Comparison of ENCODE assay signal across 18 cellular contexts in the genomic region with DNA sequence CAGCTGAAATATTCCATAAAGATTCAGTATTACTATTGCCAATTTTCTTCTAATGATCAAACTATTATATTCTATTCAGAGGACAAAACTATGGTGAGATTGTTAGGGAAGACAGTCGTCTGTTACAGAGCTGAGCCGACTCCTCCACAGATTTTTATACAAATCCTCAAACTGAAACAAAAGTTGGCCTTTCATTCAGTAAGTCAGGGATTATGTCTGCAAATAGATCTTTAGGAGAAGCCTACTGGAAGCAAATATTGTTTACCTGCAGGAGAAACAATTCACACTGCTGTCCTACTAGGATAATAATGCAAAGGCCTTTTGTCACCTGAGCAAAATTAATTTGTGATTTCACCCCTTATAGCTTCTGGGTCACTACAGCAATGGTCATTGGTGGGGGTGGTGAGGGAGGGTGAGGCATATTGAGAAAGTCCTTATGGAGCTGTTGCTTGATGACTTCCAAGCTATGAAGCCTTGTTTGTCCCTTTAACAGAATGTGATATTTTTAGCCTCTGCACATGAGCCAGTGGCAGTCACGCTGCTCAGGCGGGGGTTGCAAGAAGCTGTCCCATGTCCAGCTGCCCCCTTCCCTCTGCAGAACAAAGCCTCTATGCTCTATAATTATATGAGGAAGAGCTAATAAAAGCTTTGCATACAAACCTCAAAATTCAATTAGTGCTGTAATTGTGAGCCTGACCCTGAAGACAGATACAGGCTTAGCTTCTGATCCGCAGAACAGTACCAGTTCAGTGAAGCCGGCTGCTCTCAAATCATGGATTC.
DNase-seq lines count a peak whose midpoint lies in the region; ATAC-seq, FAIRE-seq and TF ChIP-seq lines count a peak whose summit lies in the region.
"Had no signal": no experiment of that assay in that cellular context is flagged by ENCODE, and none has a peak within 500 bp of the region (broad histone marks: within the 10 kb centered on the region; RNA-seq: fewer than 3 reads in every experiment).

No MANE protein-coding gene starts in this region.

- POLR2A ChIA-PET in endothelial cell of umbilical vein (lab: Charles Lee): interaction anchor here (0.6 kb wide), 1 partner anchor 931 kb away, joined by 3 read pairs; no protein-coding TSS in a partner anchor

- no peaks in the 10 kb centered on the region for H4K20me1 ChIP-seq in endothelial cell of umbilical vein (replicated peaks; ENCODE audit: control insufficient read depth, extremely low read depth, insufficient read depth, low read length)
- no peaks in the 10 kb centered on the region for H4K20me1 ChIP-seq in smooth muscle cell (ENCODE audit: low read depth)

- H2AFZ ChIP-seq in endothelial cell of umbilical vein (ENCODE audit: low read depth, low read length) (no peak overlapping the region), smooth muscle cell (ENCODE audit: low read depth) (peak overlapping the region; percentile 16)

- intact Hi-C loops in endothelial cell of umbilical vein (cut with micrococcal nuclease): no loop called here

- no peak overlapping the region for H3K9ac ChIP-seq in endothelial cell of umbilical vein (replicated peaks; ENCODE audit: extremely low read depth, insufficient read depth, low read length)
- no peak overlapping the region for H3K9ac ChIP-seq in smooth muscle cell (ENCODE audit: low read depth)
- H3K9ac ChIP-seq: SK-N-SH had no signal

- peaks cover 5% of the 10 kb centered on the region for H3F3A ChIP-seq in smooth muscle cell (ENCODE audit: low read depth)

- BruUV-seq in endothelial cell of umbilical vein (replicated peaks; lab: Mats Ljungman, UMichigan): no TSS peak

- peaks cover 4 to 8% of the 10 kb centered on the region in 2 experiments for H3K27me3 ChIP-seq in endothelial cell of umbilical vein (ENCODE audit: control insufficient read depth in 2 of 2, insufficient read depth in 2 of 2, low read length in 2 of 2)
- H3K27me3 ChIP-seq in smooth muscle cell (ENCODE audit: low read depth): no peaks in the 10 kb centered on the region

- no peak overlapping the region for H3K27ac ChIP-seq in endothelial cell of umbilical vein (ENCODE audit: insufficient read depth, low read depth, low read length)
- no peak overlapping the region for H3K27ac ChIP-seq in smooth muscle cell (ENCODE audit: low read depth)

- H3K9me1 ChIP-seq in endothelial cell of umbilical vein (replicated peaks; ENCODE audit: control insufficient read depth, extremely low read depth, insufficient read depth, low read length): no peaks in the 10 kb centered on the region

- H3K9me3 ChIP-seq in endothelial cell of umbilical vein (replicated peaks; ENCODE audit: control insufficient read depth, insufficient read depth, low read length) (no peaks in the 10 kb centered on the region), smooth muscle cell (replicated peaks; ENCODE audit: low read depth) (no peaks in the 10 kb centered on the region)
- H3K9me3 ChIP-seq: SK-N-SH had no signal

- WGBS in smooth muscle cell (ENCODE audit: low lambda C conversion rate): 75% methylated on average over 6 of the region's 6 CpGs

- no peaks in the 10 kb centered on the region for H3K4me1 ChIP-seq in endothelial cell of umbilical vein (ENCODE audit: control insufficient read depth, extremely low read depth, insufficient read depth, low read length)
- no peaks in the 10 kb centered on the region for H3K4me1 ChIP-seq in smooth muscle cell (ENCODE audit: low read depth)

- ATAC-seq in GM18867 (IDR thresholded peaks at IDR 0.05; ENCODE audit: unreplicated experiment) (no peak), GM18498 (IDR thresholded peaks at IDR 0.05; ENCODE audit: unreplicated experiment) (no peak)
- ATAC-seq: activated T-cell treated with anti-CD3 and anti-CD28 coated beads, Interleukin-2, amount 50 U/mL, for 72 hours; naive thymus-derived CD4-positive, alpha-beta T cell had no signal

- H3K79me2 ChIP-seq in endothelial cell of umbilical vein (ENCODE audit: control insufficient read depth, insufficient read depth, low read length) (no peaks in the 10 kb centered on the region), smooth muscle cell (ENCODE audit: low read depth) (no peaks in the 10 kb centered on the region)

- CTCF ChIA-PET in endothelial cell of umbilical vein (lab: Charles Lee): interaction anchor here (0.9 to 1.7 kb wide), 3 partner anchors 12 to 504 kb away, joined by 3 to 8 read pairs (median 5); no protein-coding TSS in a partner anchor

- dilution Hi-C loops in endothelial cell of umbilical vein (cut with MboI; ENCODE audit: extremely low pct_ligation_motif_present, low sequenced_read_pairs): no loop called here

- DNase-seq in NCI-H82 treated with DMSO at 0.1 percent for 48 hours (lab: John Stamatoyannopoulos, UW; ENCODE audit: unreplicated experiment): peak; percentile 88
- no peak for DNase-seq in endothelial cell of umbilical vein (ENCODE audit: low read depth, low spot score)
- DNase-seq in hypothalamus (lab: John Stamatoyannopoulos, UW): peak in 26 of 51 donors; percentile 11 to 68 (median 44)
- no peak for DNase-seq in smooth muscle cell (lab: John Stamatoyannopoulos, UW; ENCODE audit: unreplicated experiment)
- no peak for DNase-seq in OCI-M1 (lab: John Stamatoyannopoulos, UW)
- no peak for DNase-seq in stimulated activated naive CD4-positive, alpha-beta T cell (lab: John Stamatoyannopoulos, UW)
- DNase-seq: activated CD4-positive, alpha-beta T cell treated with anti-CD3 and anti-CD28 coated beads, Interleukin-2, amount 50 U/mL, for 1 hour; activated T-cell treated with anti-CD3 and anti-CD28 coated beads, Interleukin-2, amount 50 U/mL, for 72 hours; AML-193; DMS53; naive thymus-derived CD4-positive, alpha-beta T cell; NCI-H1694; NCI-H446 treated with DMSO at 0.1 percent for 48 hours; SK-N-SH had no signal

- H3K36me3 ChIP-seq in endothelial cell of umbilical vein (ENCODE audit: control insufficient read depth in 2 of 2, extremely low read depth in 1 of 2, insufficient read depth in 2 of 2, low read length in 2 of 2): no peaks in the 10 kb centered on the region
- H3K36me3 ChIP-seq in smooth muscle cell (ENCODE audit: low read depth): no peaks in the 10 kb centered on the region

- H3K4me3 ChIP-seq in endothelial cell of umbilical vein (replicated peaks in 1 of 3; ENCODE audit: insufficient read depth in 1 of 3, low read depth in 1 of 3, low read length in 3 of 3): no peak overlapping the region
- H3K4me3 ChIP-seq in smooth muscle cell: no peak overlapping the region

- TF ChIP-seq POLR2A in endothelial cell of umbilical vein (IDR thresholded peaks at IDR 0.05; ENCODE audit: low read depth, low read length): no peak

- peak; percentile 18 for FAIRE-seq in endothelial cell of umbilical vein (lab: Jason Lieb, UNC)
- FAIRE-seq: colon, TTC549 had no signal

- no peak overlapping the region for H3K4me2 ChIP-seq in endothelial cell of umbilical vein (ENCODE audit: insufficient read depth, low read length)
- peak overlapping the region; percentile 41 for H3K4me2 ChIP-seq in smooth muscle cell
- H3K4me2 ChIP-seq: SK-N-SH had no signal

- no peak for TF ChIP-seq CTCF in endothelial cell of umbilical vein (IDR thresholded peaks at IDR 0.05; ENCODE audit: extremely low read depth in 1 of 2, insufficient read depth in 1 of 2, low read depth in 1 of 2, low read length in 2 of 2)
- no peak for TF ChIP-seq CTCF in smooth muscle cell (IDR thresholded peaks at IDR 0.05; ENCODE audit: borderline replicate concordance, insufficient read depth, poor library complexity, severe bottlenecking)

TF ChIP-seq in endothelial cell of umbilical vein, 7 proteins besides CTCF, POLR2A, EP300 and RAD21:
- no peak for TF ChIP-seq EZH2 (IDR thresholded peaks at IDR 0.05; ENCODE audit: borderline replicate concordance, low read depth, low read length, severe bottlenecking)
- TF ChIP-seq JUN (IDR thresholded peaks at IDR 0.05; ENCODE audit: borderline replicate concordance, insufficient read depth, insufficient read length, low read depth): no peak
- no peak for TF ChIP-seq GATA2 (IDR thresholded peaks at IDR 0.05; ENCODE audit: insufficient read depth, insufficient read length, low read depth, low read length)

Comparison
In these comparisons a context has a peak if more than half of its experiments do, and no peak if none do; other contexts are left out.
1. DNase-seq: peak in NCI-H82 treated with DMSO at 0.1 percent for 48 hours (single experiment) and hypothalamus (26 of 51); none in endothelial cell of umbilical vein (single experiment), smooth muscle cell (single experiment), OCI-M1 (single experiment) and stimulated activated naive CD4-positive, alpha-beta T cell (0 of 6).